In the genomic region with DNA sequence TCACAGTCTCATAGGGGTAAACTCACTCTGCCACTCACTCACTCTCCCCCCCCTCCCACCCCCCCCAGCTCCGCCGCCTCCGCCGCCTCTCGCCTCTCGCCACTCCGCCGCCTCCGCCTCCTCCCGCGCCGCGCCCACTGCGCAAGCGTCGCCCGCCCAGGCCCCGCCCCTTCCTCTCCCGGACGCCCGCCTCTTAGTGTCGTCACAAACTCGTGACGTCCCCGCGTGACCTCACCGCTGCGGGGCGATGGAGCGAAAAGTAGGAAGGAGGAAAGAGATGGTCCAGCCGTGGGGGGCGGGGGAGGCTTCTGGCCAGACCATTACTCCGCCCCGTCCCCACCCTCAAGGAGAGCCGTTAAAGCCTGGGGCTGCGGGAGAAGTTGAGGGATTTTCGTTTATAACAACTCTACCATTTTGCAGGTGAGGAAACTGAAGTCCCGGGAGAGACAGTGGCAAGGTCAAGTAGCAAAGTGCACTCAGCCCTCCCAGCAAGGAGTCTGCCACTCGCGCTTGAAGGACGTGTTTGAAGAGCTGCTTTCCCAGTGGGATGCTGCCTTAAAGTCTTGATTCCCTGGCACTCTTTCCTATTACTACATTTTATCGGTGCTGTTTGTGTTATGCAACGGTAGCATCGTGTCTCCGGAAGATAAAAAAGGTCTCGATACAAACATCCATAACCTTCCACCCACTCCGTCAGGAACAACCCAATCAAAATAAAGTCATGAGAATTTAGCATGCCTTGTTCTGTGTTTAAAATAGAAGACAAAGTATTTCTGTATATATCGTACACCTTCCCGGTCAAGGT, we compare ENCODE assay signal across 8 cellular contexts. TPM values are rescaled to one million over a fixed set of nuclear protein-coding genes. Genes with fewer than 3 reads are reported as not detected.
DNase-seq lines count a peak whose midpoint lies in the region; ATAC-seq and TF ChIP-seq lines count a peak whose summit lies in the region.

Gene ILRUN (minus strand): TSS at position 29 of the 805 bp plus-strand sequence. CDS start 164 bp downstream, outside the sequence.

- H3K27me3 Mint-ChIP-seq in activated CD4-positive, alpha-beta T cell treated with anti-CD3 and anti-CD28 coated beads for 36 hours = no peaks in the 10 kb centered on the region
- no peaks in the 10 kb centered on the region for H3K27me3 Mint-ChIP-seq in chondrocyte (ENCODE audit: low read depth)

- peak within 1 kb of the TSS; percentile 99 for H3K27ac Mint-ChIP-seq in activated CD4-positive, alpha-beta T cell treated with anti-CD3 and anti-CD28 coated beads for 36 hours
- H3K27ac Mint-ChIP-seq in chondrocyte (ENCODE audit: unreplicated experiment) = peak within 1 kb of the TSS; percentile 98

- no peaks in the 10 kb centered on the region for H3K27me3 ChIP-seq in kidney epithelial cell (ENCODE audit: control insufficient read depth, insufficient read depth, low read length)

- POLR2A ChIA-PET in activated CD4-positive, alpha-beta T cell treated with anti-CD3 and anti-CD28 coated beads for 36 hours (lab: Charles Lee) = interaction anchor here (0.6 to 1.3 kb wide), 6 partner anchors 11 to 1725 kb away, joined by 3 to 11 read pairs (median 3); no protein-coding TSS in a partner anchor

- peaks cover 45% of the 10 kb centered on the region for H3K4me1 Mint-ChIP-seq in activated CD4-positive, alpha-beta T cell treated with anti-CD3 and anti-CD28 coated beads for 36 hours
- H3K4me1 Mint-ChIP-seq in chondrocyte (ENCODE audit: low read depth) = peaks cover 36% of the 10 kb centered on the region

- ATAC-seq in HG03432 (IDR thresholded peaks at IDR 0.05; ENCODE audit: unreplicated experiment) = peak; percentile 79
- peak; percentile 84 for ATAC-seq in activated CD4-positive, alpha-beta T cell treated with anti-CD3 and anti-CD28 coated beads for 36 hours

- CTCF ChIA-PET in activated CD4-positive, alpha-beta T cell treated with anti-CD3 and anti-CD28 coated beads for 36 hours (lab: Charles Lee) = interaction anchor here (0.5 to 1.5 kb wide), 2 partner anchors 15 to 551 kb away, joined by 3 to 7 read pairs; partner anchors contain the start of gene GRM4

- H3K4me3 Mint-ChIP-seq in activated CD4-positive, alpha-beta T cell treated with anti-CD3 and anti-CD28 coated beads for 36 hours = peak within 1 kb of the TSS; percentile 92
- peak within 1 kb of the TSS; percentile 93 for H3K4me3 Mint-ChIP-seq in chondrocyte (ENCODE audit: unreplicated experiment)

- TF ChIP-seq CTCF in AG10803 (conservative IDR thresholded peaks at IDR 0.05; ENCODE audit: low read length) (no peak), chondrocyte (IDR thresholded peaks at IDR 0.05) (no peak), kidney epithelial cell (IDR thresholded peaks at IDR 0.05; ENCODE audit: insufficient read depth, low read length, poor library complexity, severe bottlenecking) (no peak)

- peaks cover 11% of the 10 kb centered on the region for H3K36me3 Mint-ChIP-seq in activated CD4-positive, alpha-beta T cell treated with anti-CD3 and anti-CD28 coated beads for 36 hours (ENCODE audit: low read depth)
- H3K36me3 Mint-ChIP-seq in chondrocyte (ENCODE audit: low read depth) = no peaks in the 10 kb centered on the region

- intact Hi-C loops in activated CD4-positive, alpha-beta T cell treated with anti-CD3 and anti-CD28 coated beads for 36 hours (cut with DNase I, micrococcal nuclease) = loop anchor here (1.0 to 10.0 kb wide), 16 partner anchors 24 to 1492 kb away; partner anchors contain the start of genes SNRPC (in 2 of the 2), ANKS1A (in 1 of the 2), BLTP3A (in 1 of the 2) and HMGA1 (in 1 of the 2)

- H3K36me3 ChIP-seq in kidney epithelial cell (ENCODE audit: control insufficient read depth, insufficient read depth, low read length) = no peaks in the 10 kb centered on the region

- peak; percentile 56 for TF ChIP-seq POLR2A in GM19193 (IDR thresholded peaks at IDR 0.05; ENCODE audit: extremely low read depth, insufficient read depth, insufficient read length)

- no peaks in the 10 kb centered on the region for H3K9me3 Mint-ChIP-seq in activated CD4-positive, alpha-beta T cell treated with anti-CD3 and anti-CD28 coated beads for 36 hours (ENCODE audit: low read depth)
- no peaks in the 10 kb centered on the region for H3K9me3 Mint-ChIP-seq in chondrocyte (ENCODE audit: low read depth)

- H3K4me3 ChIP-seq in AG10803 (ENCODE audit: low read length) (peak within 1 kb of the TSS; percentile 93), kidney epithelial cell (ENCODE audit: low read depth, low read length) (peak within 1 kb of the TSS; percentile 83)

- peak; percentile 88 for DNase-seq in AG10803 (ENCODE audit: low read depth)
- peak; percentile 84 to 89 for DNase-seq in NCI-H524 (lab: John Stamatoyannopoulos, UW)
- peak; percentile 98 for DNase-seq in activated CD4-positive, alpha-beta T cell treated with anti-CD3 and anti-CD28 coated beads for 36 hours
- peak; percentile 96 for DNase-seq in chondrocyte (ENCODE audit: low spot score)
- DNase-seq in kidney epithelial cell (ENCODE audit: low read depth) = peak; percentile 50
- DNase-seq in stimulated activated CD4-positive, alpha-beta T cell treated with anti-CD3 and anti-CD28 coated beads, Interleukin-15, amount 100 ng/mL, for 24 hours = peak; percentile 97

RNA-seq across cellular contexts. Expression of gene ILRUN, which starts in this region (rescaled TPM):
- 10 to 100 TPM; 56.2 to 66.9 TPM for total RNA-seq in activated CD4-positive, alpha-beta T cell treated with anti-CD3 and anti-CD28 coated beads for 36 hours
- total RNA-seq in chondrocyte (41.0 to 45.9 TPM (median 42.4 TPM) in 3 replicates), kidney epithelial cell (37.9 and 39.8 TPM in 2 replicates)

Comparison
In these comparisons a context has a peak if more than half of its experiments do, and no peak if none do; other contexts are left out.
1. Peak in every context shown above with its lines: DNase-seq, ATAC-seq and H3K4me3 ChIP-seq.